In genomic region chr15:42137461-42138261, GRCh38 we compare ENCODE assay signal across 1 cellular context.
TF ChIP-seq lines count a peak whose summit lies in the region.

No MANE protein-coding gene starts in this region.

TF ChIP-seq in liver, 16 proteins besides CTCF, POLR2A, EP300 and RAD21 (continued from another document):
- no peak for TF ChIP-seq GABPA (IDR thresholded peaks at IDR 0.05 in 1 of 2, conservative IDR thresholded peaks at IDR 0.05 in 1 of 2)
- TF ChIP-seq ZBTB33 (IDR thresholded peaks at IDR 0.05) = no peak
- TF ChIP-seq EGR1 (IDR thresholded peaks at IDR 0.05; ENCODE audit: low read depth in 2 of 2) = no peak
